34 cellular contexts compared by ENCODE assay signal in the genomic region with DNA sequence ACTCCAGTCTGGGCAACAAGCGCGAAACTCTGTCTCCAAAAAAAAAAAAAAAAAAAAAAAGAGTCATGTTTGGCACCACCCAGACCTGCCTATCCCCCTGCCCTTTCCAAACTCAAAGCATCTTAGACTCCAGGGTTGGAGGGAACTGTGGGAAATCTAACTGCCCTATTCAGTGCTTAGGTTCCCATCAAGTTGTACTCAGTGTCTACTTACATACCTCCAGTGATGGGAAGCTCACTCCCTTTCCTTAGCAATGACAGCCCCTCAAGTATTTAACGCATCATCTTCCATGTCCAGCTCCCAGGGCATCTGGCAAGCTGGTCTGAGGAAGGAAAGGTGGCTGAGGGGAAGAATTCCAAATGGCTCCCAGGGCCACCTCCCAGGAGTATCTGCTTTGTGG. TPM values are rescaled to one million over a fixed set of nuclear protein-coding genes. Genes with fewer than 3 reads are reported as not detected.
"Had no signal": no experiment of that assay in that cellular context is flagged by ENCODE, and none has a peak within 500 bp of the region (broad histone marks: within the 10 kb centered on the region; RNA-seq: fewer than 3 reads in every experiment).

No MANE protein-coding gene starts in this region.

- H3K9me3 Mint-ChIP-seq: activated CD4-positive, alpha-beta memory T cell treated with anti-CD3 and anti-CD28 coated beads, Interleukin-2, amount 10 ng/mL, durations not matched to agents 7 days and 5 days; activated CD4-positive, alpha-beta T cell treated with anti-CD3 and anti-CD28 coated beads, Interleukin-2, amount 10 ng/mL, durations not matched to agents 7 days and 5 days; activated naive CD4-positive, alpha-beta T cell treated with anti-CD3 and anti-CD28 coated beads, Interleukin-2, amount 10 ng/mL, durations not matched to agents 7 days and 5 days; activated naive CD4-positive, alpha-beta T cell treated with anti-CD3 and anti-CD28 coated beads, Interleukin-2, amount 50 U/mL, for 72 hours; activated naive CD8-positive, alpha-beta T cell treated with anti-CD3 and anti-CD28 coated beads, Interleukin-2, amount 10 ng/mL, durations not matched to agents 7 days and 5 days; activated T-cell treated with anti-CD3 and anti-CD28 coated beads, Interleukin-2, amount 50 U/mL, for 24 hours; activated T-cell treated with anti-CD3 and anti-CD28 coated beads, Interleukin-2, amount 50 U/mL, for 72 hours; central memory CD8-positive, alpha-beta T cell; effector memory CD8-positive, alpha-beta T cell; T-helper 2 cell treated with Interferon-gamma antibody and Interleukin-4, amounts not matched to agents 5 μg/mL and 100 μg/mL, for 36 hours; WTC11 had no signal

- FAIRE-seq: bronchial epithelial cell, colon had no signal

- H3K4me3 Mint-ChIP-seq: activated CD4-positive, alpha-beta memory T cell treated with anti-CD3 and anti-CD28 coated beads, Interleukin-2, amount 10 ng/mL, durations not matched to agents 7 days and 5 days; activated CD4-positive, alpha-beta T cell treated with anti-CD3 and anti-CD28 coated beads, Interleukin-2, amount 10 ng/mL, durations not matched to agents 7 days and 5 days; activated naive CD4-positive, alpha-beta T cell treated with anti-CD3 and anti-CD28 coated beads, Interleukin-2, amount 10 ng/mL, durations not matched to agents 7 days and 5 days; activated naive CD8-positive, alpha-beta T cell treated with anti-CD3 and anti-CD28 coated beads, Interleukin-2, amount 10 ng/mL, durations not matched to agents 7 days and 5 days; activated T-cell treated with anti-CD3 and anti-CD28 coated beads, Interleukin-2, amount 50 U/mL, for 24 hours; activated T-cell treated with anti-CD3 and anti-CD28 coated beads, Interleukin-2, amount 50 U/mL, for 72 hours; effector memory CD8-positive, alpha-beta T cell; T-helper 2 cell treated with Interferon-gamma antibody and Interleukin-4, amounts not matched to agents 5 μg/mL and 100 μg/mL, for 36 hours; WTC11 had no signal

- H3K4me3 ChIP-seq: ascending aorta, esophagus muscularis mucosa, gastrocnemius medialis had no signal

- H3K36me3 ChIP-seq: ascending aorta, brain microvascular endothelial cell, esophagus muscularis mucosa, gastrocnemius medialis had no signal

- H3K9me3 ChIP-seq: ascending aorta, esophagus muscularis mucosa, gastrocnemius medialis had no signal

- ATAC-seq: activated naive CD4-positive, alpha-beta T cell treated with anti-CD3 and anti-CD28 coated beads, Interleukin-2, amount 50 U/mL, for 72 hours; activated T-cell treated with anti-CD3 and anti-CD28 coated beads, Interleukin-2, amount 50 U/mL, for 72 hours; effector memory CD8-positive, alpha-beta T cell; foreskin keratinocyte; gastrocnemius medialis; T-helper 17 cell; WTC11 had no signal

- H3K36me3 Mint-ChIP-seq: activated naive CD4-positive, alpha-beta T cell treated with anti-CD3 and anti-CD28 coated beads, Interleukin-2, amount 10 ng/mL, durations not matched to agents 7 days and 5 days; activated naive CD8-positive, alpha-beta T cell treated with anti-CD3 and anti-CD28 coated beads, Interleukin-2, amount 10 ng/mL, durations not matched to agents 7 days and 5 days; WTC11 had no signal

- H3K27ac ChIP-seq: ascending aorta, brain microvascular endothelial cell, esophagus muscularis mucosa, foreskin keratinocyte had no signal

- DNase-seq: activated CD4-positive, alpha-beta memory T cell treated with anti-CD3 and anti-CD28 coated beads, Interleukin-2, amount 10 ng/mL, durations not matched to agents 7 days and 5 days; activated CD4-positive, alpha-beta T cell treated with anti-CD3 and anti-CD28 coated beads for 1 hour; activated CD4-positive, alpha-beta T cell treated with anti-CD3 and anti-CD28 coated beads for 4 hours; activated CD4-positive, alpha-beta T cell treated with anti-CD3 and anti-CD28 coated beads, Interleukin-2, amount 10 ng/mL, durations not matched to agents 7 days and 5 days; activated CD4-positive, alpha-beta T cell treated with anti-CD3 and anti-CD28 coated beads, Interleukin-2, amount 50 U/mL, for 4 hours; activated CD8-positive, alpha-beta memory T cell treated with anti-CD3 and anti-CD28 coated beads, Interleukin-2, amount 50 U/mL, for 48 hours; activated gamma-delta T cell; activated naive CD4-positive, alpha-beta T cell; activated naive CD4-positive, alpha-beta T cell treated with anti-CD3 and anti-CD28 coated beads, Interleukin-2, amount 10 ng/mL, durations not matched to agents 7 days and 5 days; activated naive CD8-positive, alpha-beta T cell treated with anti-CD3 and anti-CD28 coated beads, Interleukin-2, amount 10 ng/mL, durations not matched to agents 7 days and 5 days; activated T-cell treated with anti-CD3 and anti-CD28 coated beads for 4 hours; activated T-cell treated with anti-CD3 and anti-CD28 coated beads, Interleukin-2, amount 50 U/mL, for 24 hours; activated T-cell treated with anti-CD3 and anti-CD28 coated beads, Interleukin-2, amount 50 U/mL, for 72 hours; brain microvascular endothelial cell; cortex of kidney; dermis blood vessel endothelial cell; effector CD4-positive, alpha-beta T cell; effector memory CD8-positive, alpha-beta T cell; erythroblast; foreskin keratinocyte; gastrocnemius medialis; glutamatergic neuron; T-helper 1 cell; T-helper 17 cell; T1000 had no signal

- H3K27me3 ChIP-seq: ascending aorta, brain microvascular endothelial cell, esophagus muscularis mucosa, gastrocnemius medialis had no signal

- H3K27me3 Mint-ChIP-seq: activated T-cell treated with anti-CD3 and anti-CD28 coated beads, Interleukin-2, amount 50 U/mL, for 24 hours; central memory CD8-positive, alpha-beta T cell; effector memory CD8-positive, alpha-beta T cell had no signal

- H3K27ac Mint-ChIP-seq: activated CD4-positive, alpha-beta memory T cell treated with anti-CD3 and anti-CD28 coated beads, Interleukin-2, amount 10 ng/mL, durations not matched to agents 7 days and 5 days; activated CD4-positive, alpha-beta T cell treated with anti-CD3 and anti-CD28 coated beads, Interleukin-2, amount 10 ng/mL, durations not matched to agents 7 days and 5 days; activated naive CD4-positive, alpha-beta T cell treated with anti-CD3 and anti-CD28 coated beads, Interleukin-2, amount 10 ng/mL, durations not matched to agents 7 days and 5 days; activated naive CD8-positive, alpha-beta T cell treated with anti-CD3 and anti-CD28 coated beads, Interleukin-2, amount 10 ng/mL, durations not matched to agents 7 days and 5 days; activated T-cell treated with anti-CD3 and anti-CD28 coated beads, Interleukin-2, amount 50 U/mL, for 24 hours; activated T-cell treated with anti-CD3 and anti-CD28 coated beads, Interleukin-2, amount 50 U/mL, for 72 hours; T-helper 2 cell treated with Interferon-gamma antibody and Interleukin-4, amounts not matched to agents 5 μg/mL and 100 μg/mL, for 36 hours had no signal

RNA-seq across cellular contexts. Expression of a gene that starts 3.0 kb away (rescaled TPM):
- total RNA-seq: ascending aorta, bronchial epithelial cell, cerebellum, esophagus muscularis mucosa, foreskin keratinocyte had no signal
- polyA plus RNA-seq: foreskin keratinocyte had no signal

RNA-seq across cellular contexts. Expression of a gene that starts 43.2 kb away (rescaled TPM):
- total RNA-seq: activated CD4-positive, alpha-beta memory T cell treated with anti-CD3 and anti-CD28 coated beads, Interleukin-2, amount 10 ng/mL, durations not matched to agents 7 days and 5 days had no signal
